ENCODE assay signal across 18 cellular contexts in the genomic region with DNA sequence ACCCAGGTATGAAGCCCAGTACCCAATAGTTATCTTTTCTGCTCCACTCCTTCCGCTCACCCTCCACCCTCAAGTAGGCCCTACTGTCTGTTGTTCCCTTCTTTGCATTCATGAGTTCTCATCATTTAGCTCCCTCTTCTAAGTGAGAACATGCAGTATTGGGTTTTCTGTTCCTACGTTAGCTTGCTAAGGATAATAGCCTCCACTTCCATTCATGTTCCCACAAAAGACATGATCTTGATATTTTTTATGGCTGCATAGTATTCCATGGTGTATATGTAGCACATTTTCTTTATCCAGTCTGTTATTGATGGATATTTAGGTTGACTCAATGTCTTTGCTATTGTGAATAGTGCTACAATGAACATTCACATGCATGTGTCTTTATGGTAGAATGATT. TPM values are rescaled to one million over a fixed set of nuclear protein-coding genes. Genes with fewer than 3 reads are reported as not detected.
A peak's percentile ranks its signal among the peaks of the same experiment; 100 is the strongest.
DNase-seq lines count a peak whose midpoint lies in the region; ATAC-seq, FAIRE-seq and TF ChIP-seq lines count a peak whose summit lies in the region.
"Had no signal": no experiment of that assay in that cellular context is flagged by ENCODE, and none has a peak within 500 bp of the region (broad histone marks: within the 10 kb centered on the region; RNA-seq: fewer than 3 reads in every experiment).

No MANE protein-coding gene starts in this region.

- FAIRE-seq in A549 (lab: Jason Lieb, UNC): no peak
- FAIRE-seq in K562 (lab: Jason Lieb, UNC): no peak
- FAIRE-seq: G401.6, GM12891, GM19239 had no signal

- peaks cover 4% of the 10 kb centered on the region; the same call in 1 of the 2 replicates for H4K20me1 ChIP-seq in K562 (replicated peaks; ENCODE audit: control insufficient read depth, insufficient read depth, low read length)

- in situ Hi-C loops in K562 (cut with MboI): no loop called here

- peaks cover 3% of the 10 kb centered on the region for H3K27me3 Mint-ChIP-seq in neural crest cell (ENCODE audit: low read depth)

- no peak for DNase-seq in A549 (ENCODE audit: low read depth in 1 of 2, low spot score in 1 of 2)
- no peak for DNase-seq in K562 (ENCODE audit: extremely low read depth in 1 of 4, low spot score in 3 of 4)
- DNase-seq in neural crest cell (ENCODE audit: low read depth, low spot score): no peak
- no peak for DNase-seq in GOT3 (lab: John Stamatoyannopoulos, UW)
- no peak for DNase-seq in dedifferentiated amniotic fluid mesenchymal stem cell (ENCODE audit: extremely low spot score)
- DNase-seq: ACHN; BE2C; C1 segment of cervical spinal cord; Caco-2; CD4-positive, CD25-positive, alpha-beta regulatory T cell; GM23248; H7 had no signal

- H3K36me3 ChIP-seq in HEK293 (ENCODE audit: control insufficient read depth in 2 of 2, insufficient read depth in 1 of 2, low read length in 2 of 2): no peaks in the 10 kb centered on the region
- peaks cover 7% of the 10 kb centered on the region; the same call in 1 of the 3 replicates for H3K36me3 ChIP-seq in K562 (ENCODE audit: control insufficient read depth, insufficient read depth, low read length)

- peak overlapping the region; percentile 54 for H3K4me3 Mint-ChIP-seq in neural crest cell

- no peaks in the 10 kb centered on the region for H3K9me3 ChIP-seq in A549
- no peaks in the 10 kb centered on the region for H3K9me3 ChIP-seq in HEK293 (ENCODE audit: control insufficient read depth, insufficient read depth, low read depth, low read length)
- no peaks in the 10 kb centered on the region for H3K9me3 ChIP-seq in K562 (replicated peaks; ENCODE audit: control insufficient read depth, insufficient read depth, low read depth, low read length)
- H3K9me3 ChIP-seq: BE2C, Caco-2 had no signal

- POLR2A ChIA-PET in A549 (lab: Yijun Ruan, JAX) (no interaction called here), HEK293 (lab: Yijun Ruan, JAX) (no interaction called here), K562 (lab: Yijun Ruan, JAX) (interaction anchor here (1.2 kb wide), 1 partner anchor 8 kb away, joined by 5 read pairs; no protein-coding TSS in a partner anchor)

- ATAC-seq in A549: no peak
- ATAC-seq in K562: no peak
- ATAC-seq in HG03045 (IDR thresholded peaks at IDR 0.05; ENCODE audit: unreplicated experiment): no peak
- ATAC-seq: HCT116 had no signal

- BruUV-seq in K562 (replicated peaks; lab: Mats Ljungman, UMichigan): no TSS peak

- H3K4me3 ChIP-seq in A549 (no peak overlapping the region), HEK293 (ENCODE audit: low read depth, low read length) (no peak overlapping the region), K562 (no peak overlapping the region)
- H3K4me3 ChIP-seq: GM23248 had no signal

- no peak overlapping the region for H3K27ac Mint-ChIP-seq in neural crest cell (ENCODE audit: unreplicated experiment)

- H3K79me2 ChIP-seq in K562 (ENCODE audit: control insufficient read depth, insufficient read depth, low read length): peaks cover 29% of the 10 kb centered on the region

- H3K27ac ChIP-seq in A549 (no peak overlapping the region), HEK293 (ENCODE audit: extremely low read depth, low read depth, low read length) (no peak overlapping the region), K562 (ENCODE audit: extremely low read depth, low read depth, low read length) (peak overlapping the region; percentile 69; the same call in 2 of the 3 replicates)
- H3K27ac ChIP-seq: GM23248 had no signal

- CTCF ChIA-PET in A549 (lab: Yijun Ruan, JAX): interaction anchor here (1.4 kb wide), 1 partner anchor 8 kb away, joined by 5 read pairs; no protein-coding TSS in a partner anchor
- CTCF ChIA-PET in HEK293 (lab: Yijun Ruan, JAX): interaction anchor here (1.0 kb wide), 1 partner anchor 12 kb away, joined by 4 read pairs; no protein-coding TSS in a partner anchor
- CTCF ChIA-PET in K562 (lab: Yijun Ruan, JAX; ENCODE audit: low intra/inter-chr PET ratio): no interaction called here

- H3K9me1 ChIP-seq in K562 (ENCODE audit: control insufficient read depth, insufficient read depth, low read length): no peaks in the 10 kb centered on the region

- TF ChIP-seq POLR2A in A549 (IDR thresholded peaks at IDR 0.05; ENCODE audit: low read length): no peak
- no peak for TF ChIP-seq POLR2A in K562 (conservative IDR thresholded peaks at IDR 0.05)

- 96% methylated on average over 2 of the region's 2 CpGs for WGBS in A549 (ENCODE audit: missing lambda C conversion rate)
- WGBS in K562 (ENCODE audit: insufficient coverage, low coverage, missing lambda C conversion rate): 88% methylated on average over 2 of the region's 2 CpGs

- H3K4me1 ChIP-seq in A549: peaks cover 13% of the 10 kb centered on the region
- H3K4me1 ChIP-seq in HEK293 (ENCODE audit: control insufficient read depth, insufficient read depth, low read length): peaks cover 3% of the 10 kb centered on the region; the same call in 1 of the 2 replicates
- H3K4me1 ChIP-seq in K562 (replicated peaks in 1 of 2; ENCODE audit: control insufficient read depth in 2 of 2, insufficient read depth in 2 of 2, low read length in 2 of 2): peaks cover 23 to 27% of the 10 kb centered on the region in 2 experiments
- H3K4me1 ChIP-seq: BE2C had no signal

- H3K4me1 Mint-ChIP-seq in neural crest cell: peaks cover 17% of the 10 kb centered on the region

- no peak for TF ChIP-seq RAD21 in A549 (conservative IDR thresholded peaks at IDR 0.05 in 1 of 2, IDR thresholded peaks at IDR 0.05 in 1 of 2)
- no peak for TF ChIP-seq RAD21 in K562 (CRISPR knock-in tag; conservative IDR thresholded peaks at IDR 0.05 in 1 of 2, IDR thresholded peaks at IDR 0.05 in 1 of 2)

- intact Hi-C loops in K562 (cut with micrococcal nuclease): loop anchor here (5.0 kb wide), 1 partner anchor 484 kb away; a partner anchor contains a TSS

- H3K27me3 ChIP-seq in K562 (ENCODE audit: control insufficient read depth in 2 of 2, insufficient read depth in 2 of 2, low read length in 2 of 2): no peaks in the 10 kb centered on the region
- H3K27me3 ChIP-seq: BE2C had no signal

- TF ChIP-seq CTCF in A549 (IDR thresholded peaks at IDR 0.05) (no peak), HEK293 (tag by site-specific recombination; IDR thresholded peaks at IDR 0.05) (no peak), K562 (IDR thresholded peaks at IDR 0.05 in 2 of 3, conservative IDR thresholded peaks at IDR 0.05 in 1 of 3; ENCODE audit: insufficient read depth in 2 of 3, low read depth in 1 of 3, low read length in 3 of 3) (no peak), neural crest cell (conservative IDR thresholded peaks at IDR 0.05) (no peak)

- H3K36me3 Mint-ChIP-seq in neural crest cell (ENCODE audit: low read depth): no peaks in the 10 kb centered on the region
- H3K36me3 Mint-ChIP-seq: CD4-positive, CD25-positive, alpha-beta regulatory T cell had no signal

- no peak overlapping the region for H3K4me2 ChIP-seq in A549
- peak overlapping the region; percentile 5; the same call in 1 of the 2 replicates for H3K4me2 ChIP-seq in K562 (ENCODE audit: insufficient read depth, low read length)

- H3K9me3 Mint-ChIP-seq in neural crest cell: no peaks in the 10 kb centered on the region
- H3K9me3 Mint-ChIP-seq: CD4-positive, CD25-positive, alpha-beta regulatory T cell had no signal

- peak overlapping the region; percentile 85; the same call in 1 of the 2 replicates for H2AFZ ChIP-seq in K562 (ENCODE audit: low read depth, low read length)
- H2AFZ ChIP-seq: GM23248 had no signal

- no peak overlapping the region; a peak in 1 of 4 replicates for H3K9ac ChIP-seq in K562 (ENCODE audit: insufficient read depth in 1 of 2, low read depth in 2 of 2, low read length in 2 of 2)
- H3K9ac ChIP-seq: GM23248 had no signal

- TF ChIP-seq EP300 in A549 (IDR thresholded peaks at IDR 0.05) (no peak), K562 (IDR thresholded peaks at IDR 0.05; ENCODE audit: low read length) (no peak)

TF ChIP-seq in A549, 52 proteins besides CTCF, POLR2A, EP300 and RAD21:
- TF ChIP-seq MYC (IDR thresholded peaks at IDR 0.05; ENCODE audit: borderline replicate concordance, low read length) (no peak), KDM1A (IDR thresholded peaks at IDR 0.05; ENCODE audit: low read depth) (0 out of 2 replicates have a peak, but pooled peaks have one; percentile 13)

TF ChIP-seq in HEK293, 187 proteins besides CTCF, POLR2A, EP300 and RAD21 (continues in another document):
- TF ChIP-seq ZNF530 (tag by site-specific recombination; IDR thresholded peaks at IDR 0.05; ENCODE audit: low read depth): no peak

TF ChIP-seq in K562, 482 proteins besides CTCF, POLR2A, EP300 and RAD21 (continues in another document):
- no peak for TF ChIP-seq SMAD3 (CRISPR knock-in tag; conservative IDR thresholded peaks at IDR 0.05)

RNA-seq across cellular contexts. Expression of a gene that starts 2.8 kb away (rescaled TPM):
- polyA plus RNA-seq in A549 (2011; rRNA removed) (33.0 and 33.5 TPM in 2 replicates), A549 (2017; fragmentation: RNase III; extraction: RNeasy Plus Mini Kit Qiagen cat#74134 plus additional on column Dnase treatment) (14.0 to 14.4 TPM (median 14.3 TPM) in 3 replicates), K562 (2011; rRNA removed) (30.0 and 37.5 TPM in 2 replicates), K562 (2014; fragmentation: Illumina TruSeq; extraction: Trizol) (47.5 and 55.6 TPM in 2 replicates), K562 (2014; fragmentation: Nextera tagmentation; extraction: Ambion mirVana) (10 to 100 TPM; 17.0 to 20.7 TPM), K562 (2014; rRNA removed) (39.2 and 39.6 TPM in 2 replicates)
- 8.6 and 10.6 TPM in 2 replicates for polyA plus RNA-seq in A549 (2012; cell fraction: cytosol; rRNA removed)
- polyA plus RNA-seq in A549 (2012; cell fraction: nucleus; rRNA removed): 9.4 and 12.5 TPM in 2 replicates
- 61.5 and 62.0 TPM in 2 replicates for polyA minus RNA-seq in A549 (2011; rRNA and poly(A)+ RNA removed)
- total RNA-seq in K562 (2011; cell fraction: chromatin; rRNA removed; ENCODE audit: low replicate concordance): 148 and 229 TPM in 2 replicates
- 41.5 and 70.5 TPM in 2 replicates for total RNA-seq in K562 (2011; cell fraction: nucleolus; rRNA removed)
- 85.0 and 85.5 TPM in 2 replicates for total RNA-seq in K562 (2011; cell fraction: nucleoplasm; rRNA removed)
- total RNA-seq in K562 (2014; rRNA removed) (40.1 and 43.1 TPM in 2 replicates), K562 (2014; rRNA removed; fragmentation: Illumina TruSeq; extraction: Trizol) (50.4 and 50.6 TPM in 2 replicates), K562 (2015; rRNA removed; fragmentation: Illumina TruSeq; extraction: Trizol) (51.9 and 55.1 TPM in 2 replicates), K562 (2021) (54.3 and 69.6 TPM in 2 replicates), neural crest cell (61.5 and 72.4 TPM in 2 replicates)
- polyA plus RNA-seq in K562 (2011; cell fraction: cytosol; rRNA removed): 18.2 and 23.5 TPM in 2 replicates
- 34.9 and 41.6 TPM in 2 replicates for polyA plus RNA-seq in K562 (2011; cell fraction: nucleus; rRNA removed)
- polyA plus RNA-seq in K562 (2012): 23.5 and 27.0 TPM in 2 replicates
- polyA minus RNA-seq in K562 (2011; rRNA and poly(A)+ RNA removed): 125 and 160 TPM in 2 replicates
- 26.9 and 28.9 TPM in 2 replicates for polyA minus RNA-seq in K562 (2011; cell fraction: cytosol; rRNA and poly(A)+ RNA removed)
- 56.0 and 75.9 TPM in 2 replicates for polyA minus RNA-seq in K562 (2011; cell fraction: nucleus; rRNA and poly(A)+ RNA removed)
